ENCODE assay signal across 1 cellular context in the genomic region with DNA sequence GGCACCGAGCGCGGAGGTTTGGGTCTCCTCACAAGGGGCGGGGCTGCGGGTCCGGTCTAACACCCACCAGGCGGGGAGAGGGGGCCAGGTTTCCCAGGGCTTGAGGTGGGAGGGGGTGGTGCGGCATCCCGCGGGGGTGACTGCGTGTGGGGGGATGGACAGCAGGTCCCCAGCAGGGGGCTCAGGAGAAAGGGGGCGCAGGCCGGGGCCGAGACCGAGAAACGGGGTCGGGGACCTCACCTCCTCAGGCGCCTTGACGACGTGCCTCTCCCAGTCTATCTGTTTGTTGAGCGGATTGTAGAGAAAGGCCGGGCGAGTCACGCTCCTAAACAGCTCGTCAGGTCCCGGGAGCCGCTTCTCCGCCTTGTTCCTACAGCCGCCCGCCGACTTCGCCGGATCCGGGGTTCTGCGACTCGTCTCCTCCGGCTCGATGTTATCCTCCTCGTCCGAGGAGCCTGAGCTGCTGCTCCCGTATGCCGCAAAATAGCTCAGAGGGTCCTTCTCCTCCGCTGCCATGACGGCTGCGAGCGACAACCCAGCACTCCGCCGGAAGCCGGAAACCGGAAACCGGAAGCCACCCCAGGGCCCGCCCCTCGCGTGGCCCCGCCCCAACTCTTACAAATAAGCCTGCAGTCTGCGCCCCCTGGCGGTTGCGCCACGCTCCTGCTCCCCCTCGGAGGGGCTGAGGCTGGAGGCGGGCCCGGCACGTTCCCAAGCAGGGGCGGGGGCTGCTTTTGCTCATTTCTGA.
A peak's percentile ranks its signal among the peaks of the same experiment; 100 is the strongest.
TF ChIP-seq lines count a peak whose summit lies in the region.

TSS of gene C1orf52 (minus strand) at position 545 of the 748 bp plus-strand sequence. CDS start at position 516, 29 bp downstream.

TF ChIP-seq in WTC11, 78 proteins besides CTCF, POLR2A, EP300 and RAD21 (continued from another document):
- TF ChIP-seq, protein P1, sequence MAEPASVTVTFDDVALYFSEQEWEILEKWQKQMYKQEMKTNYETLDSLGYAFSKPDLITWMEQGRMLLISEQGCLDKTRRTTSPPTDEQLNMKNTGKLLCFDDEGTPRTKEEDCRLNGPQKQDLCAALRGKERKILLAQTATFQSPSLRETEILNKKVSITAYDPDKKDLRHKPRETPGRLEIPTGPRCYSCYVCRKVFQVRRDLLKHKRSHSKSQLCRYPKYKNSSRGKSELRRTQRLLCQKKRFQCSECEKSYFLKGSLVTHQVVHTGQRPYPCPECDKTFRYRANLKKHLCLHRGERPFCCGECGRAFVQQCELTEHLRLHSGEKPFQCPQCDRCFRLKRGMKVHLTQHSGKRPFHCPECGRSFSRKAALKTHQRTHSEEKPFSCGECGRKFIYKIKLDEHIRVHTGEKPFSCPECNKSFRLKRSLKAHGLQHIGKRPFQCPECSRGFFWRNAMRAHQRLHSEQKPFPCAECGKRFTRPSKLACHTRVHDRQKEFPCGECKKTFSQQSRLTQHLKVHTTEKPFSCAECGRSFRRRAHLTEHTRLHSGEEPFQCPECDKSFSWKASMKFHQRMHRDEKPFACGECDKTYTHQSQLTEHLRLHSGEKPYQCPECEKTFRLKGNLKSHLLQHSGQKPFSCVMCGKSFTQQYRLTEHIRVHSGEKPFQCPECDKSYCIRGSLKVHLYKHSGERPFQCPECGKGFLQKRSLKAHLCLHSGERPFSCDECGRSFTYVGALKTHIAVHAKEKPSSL (CRISPR knock-in tag; conservative IDR thresholded peaks at IDR 0.05), result no peak
- TF ChIP-seq FOXK1 (CRISPR knock-in tag; IDR thresholded peaks at IDR 0.05) (peak; percentile 62; the same call in 1 of the 2 replicates), TCF7 (CRISPR knock-in tag; IDR thresholded peaks at IDR 0.05; ENCODE audit: low read depth) (no peak), SP1 (CRISPR knock-in tag; conservative IDR thresholded peaks at IDR 0.05) (peak; percentile 97), MAX (CRISPR knock-in tag; IDR thresholded peaks at IDR 0.05) (peak; percentile 79), ZBTB21 (CRISPR knock-in tag; IDR thresholded peaks at IDR 0.05; ENCODE audit: borderline replicate concordance) (no peak), ZNF416 (CRISPR knock-in tag; IDR thresholded peaks at IDR 0.05) (no peak), GABPB1 (CRISPR knock-in tag; IDR thresholded peaks at IDR 0.05) (peak; percentile 38; the same call in 1 of the 2 replicates), FOXP4 (CRISPR knock-in tag; IDR thresholded peaks at IDR 0.05) (no peak), NR1H2 (CRISPR knock-in tag; IDR thresholded peaks at IDR 0.05) (no peak), ESRRA (CRISPR knock-in tag; IDR thresholded peaks at IDR 0.05; ENCODE audit: borderline replicate concordance) (0 out of 2 replicates have a peak, but pooled peaks have one; percentile 37), SOX15 (CRISPR knock-in tag; IDR thresholded peaks at IDR 0.05) (no peak), HMGA2 (CRISPR knock-in tag; IDR thresholded peaks at IDR 0.05) (no peak)
- TF ChIP-seq, protein P2, sequence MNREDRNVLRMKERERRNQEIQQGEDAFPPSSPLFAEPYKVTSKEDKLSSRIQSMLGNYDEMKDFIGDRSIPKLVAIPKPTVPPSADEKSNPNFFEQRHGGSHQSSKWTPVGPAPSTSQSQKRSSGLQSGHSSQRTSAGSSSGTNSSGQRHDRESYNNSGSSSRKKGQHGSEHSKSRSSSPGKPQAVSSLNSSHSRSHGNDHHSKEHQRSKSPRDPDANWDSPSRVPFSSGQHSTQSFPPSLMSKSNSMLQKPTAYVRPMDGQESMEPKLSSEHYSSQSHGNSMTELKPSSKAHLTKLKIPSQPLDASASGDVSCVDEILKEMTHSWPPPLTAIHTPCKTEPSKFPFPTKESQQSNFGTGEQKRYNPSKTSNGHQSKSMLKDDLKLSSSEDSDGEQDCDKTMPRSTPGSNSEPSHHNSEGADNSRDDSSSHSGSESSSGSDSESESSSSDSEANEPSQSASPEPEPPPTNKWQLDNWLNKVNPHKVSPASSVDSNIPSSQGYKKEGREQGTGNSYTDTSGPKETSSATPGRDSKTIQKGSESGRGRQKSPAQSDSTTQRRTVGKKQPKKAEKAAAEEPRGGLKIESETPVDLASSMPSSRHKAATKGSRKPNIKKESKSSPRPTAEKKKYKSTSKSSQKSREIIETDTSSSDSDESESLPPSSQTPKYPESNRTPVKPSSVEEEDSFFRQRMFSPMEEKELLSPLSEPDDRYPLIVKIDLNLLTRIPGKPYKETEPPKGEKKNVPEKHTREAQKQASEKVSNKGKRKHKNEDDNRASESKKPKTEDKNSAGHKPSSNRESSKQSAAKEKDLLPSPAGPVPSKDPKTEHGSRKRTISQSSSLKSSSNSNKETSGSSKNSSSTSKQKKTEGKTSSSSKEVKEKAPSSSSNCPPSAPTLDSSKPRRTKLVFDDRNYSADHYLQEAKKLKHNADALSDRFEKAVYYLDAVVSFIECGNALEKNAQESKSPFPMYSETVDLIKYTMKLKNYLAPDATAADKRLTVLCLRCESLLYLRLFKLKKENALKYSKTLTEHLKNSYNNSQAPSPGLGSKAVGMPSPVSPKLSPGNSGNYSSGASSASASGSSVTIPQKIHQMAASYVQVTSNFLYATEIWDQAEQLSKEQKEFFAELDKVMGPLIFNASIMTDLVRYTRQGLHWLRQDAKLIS (CRISPR knock-in tag; IDR thresholded peaks at IDR 0.05; ENCODE audit: borderline replicate concordance), result no peak
- TF ChIP-seq, protein P3, sequence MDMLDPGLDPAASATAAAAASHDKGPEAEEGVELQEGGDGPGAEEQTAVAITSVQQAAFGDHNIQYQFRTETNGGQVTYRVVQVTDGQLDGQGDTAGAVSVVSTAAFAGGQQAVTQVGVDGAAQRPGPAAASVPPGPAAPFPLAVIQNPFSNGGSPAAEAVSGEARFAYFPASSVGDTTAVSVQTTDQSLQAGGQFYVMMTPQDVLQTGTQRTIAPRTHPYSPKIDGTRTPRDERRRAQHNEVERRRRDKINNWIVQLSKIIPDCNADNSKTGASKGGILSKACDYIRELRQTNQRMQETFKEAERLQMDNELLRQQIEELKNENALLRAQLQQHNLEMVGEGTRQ (CRISPR knock-in tag; IDR thresholded peaks at IDR 0.05), result peak; percentile 34; the same call in 1 of the 2 replicates
